9 cellular contexts compared by ENCODE assay signal in genomic region chr7:322111-322671, GRCh38. TPM values are rescaled to one million over a fixed set of nuclear protein-coding genes. Genes with fewer than 3 reads are reported as not detected.
A peak's percentile ranks its signal among the peaks of the same experiment; 100 is the strongest.
DNase-seq lines count a peak whose midpoint lies in the region; ATAC-seq, FAIRE-seq and TF ChIP-seq lines count a peak whose summit lies in the region.
"Had no signal": no experiment of that assay in that cellular context is flagged by ENCODE, and none has a peak within 500 bp of the region (broad histone marks: within the 10 kb centered on the region; RNA-seq: fewer than 3 reads in every experiment).

No MANE protein-coding gene starts in this region.

- DNase-seq in NOMO-1 (lab: John Stamatoyannopoulos, UW; ENCODE audit: unreplicated experiment in 2 of 2) (peak; percentile 1 to 12), NOMO-1 treated with dmso at 0.1 percent for 144 hours (lab: John Stamatoyannopoulos, UW; ENCODE audit: unreplicated experiment) (no peak), Karpas-422 (peak; percentile 87), bronchial epithelial cell (ENCODE audit: low read depth) (peak; percentile 32), HepG2 (ENCODE audit: low spot score) (no peak), mesenteric fat pad (ENCODE audit: low spot score) (no peak)
- peak; percentile 73 for DNase-seq in activated CD4-positive, CD25-positive, alpha-beta regulatory T cell treated with anti-CD3 and anti-CD28 coated beads, Interleukin-2, amount 50 U/mL, for 16 hours (ENCODE audit: low read depth, low spot score)
- peak; percentile 79 to 91 for DNase-seq in stimulated activated CD4-positive, alpha-beta T cell treated with anti-CD3 and anti-CD28 coated beads, Interleukin-4, amount 100 ng/mL, for 4 hours

- H4K20me1 ChIP-seq in Karpas-422 (ENCODE audit: insufficient read depth, low read depth, low read length) (0 out of 2 replicates have a peak, but pooled peaks cover 4% of the 10 kb centered on the region), HepG2 (ENCODE audit: insufficient read depth, low read length) (no peaks in the 10 kb centered on the region)

- 54% methylated on average over 10 of the region's 45 CpGs for WGBS in HepG2 (ENCODE audit: low lambda C conversion rate)

- POLR2A ChIA-PET in HepG2 (lab: Yijun Ruan, JAX), result no interaction called here

- TF ChIP-seq RAD21 in HepG2 (CRISPR knock-in tag; IDR thresholded peaks at IDR 0.05), result peak; percentile 94

- CTCF ChIA-PET in HepG2 (lab: Yijun Ruan, JAX; ENCODE audit: low intra/inter-chr PET ratio, low total read pairs), result interaction anchor here (1.3 kb wide), 1 partner anchor 452 kb away, joined by 5 read pairs; no protein-coding TSS in a partner anchor

- H2AFZ ChIP-seq in Karpas-422 (ENCODE audit: low read length) (no peak overlapping the region), HepG2 (ENCODE audit: low read length) (no peak overlapping the region)

- no peak overlapping the region for H3K4me3 ChIP-seq in Karpas-422 (ENCODE audit: low read length)
- no peak overlapping the region for H3K4me3 ChIP-seq in bronchial epithelial cell (ENCODE audit: low read depth, low read length)
- H3K4me3 ChIP-seq in HepG2 (replicated peaks in 1 of 3; ENCODE audit: insufficient read depth in 1 of 3, low read depth in 2 of 3, low read length in 3 of 3), result peak overlapping the region in 1 of 3 experiments; percentile 12; a peak in 1 of 6 replicates

- H3K27me3 ChIP-seq in Karpas-422 (ENCODE audit: low read length), result no peaks in the 10 kb centered on the region
- H3K27me3 ChIP-seq in bronchial epithelial cell (ENCODE audit: control insufficient read depth, insufficient read depth, low read length), result peaks cover 11% of the 10 kb centered on the region
- peaks cover 3 to 58% of the 10 kb centered on the region in 2 experiments; a peak in 4 of 5 replicates for H3K27me3 ChIP-seq in HepG2 (ENCODE audit: control insufficient read depth in 1 of 2, insufficient read depth in 2 of 2, low read length in 2 of 2)

- H3K9me3 ChIP-seq in Karpas-422 (ENCODE audit: low read length) (no peaks in the 10 kb centered on the region), HepG2 (ENCODE audit: low read length) (no peaks in the 10 kb centered on the region)

- peak; percentile 65 for ATAC-seq in HepG2

- H3K27ac ChIP-seq in Karpas-422 (ENCODE audit: low read length), result no peak overlapping the region
- H3K27ac ChIP-seq in HepG2 (ENCODE audit: extremely low read length, insufficient read depth, low read length), result no peak overlapping the region

- H3K9ac ChIP-seq in Karpas-422 (ENCODE audit: low read length) (no peak overlapping the region), HepG2 (ENCODE audit: insufficient read depth, low read depth, low read length) (no peak overlapping the region)

- H3K9me2 ChIP-seq in Karpas-422 (replicated peaks; ENCODE audit: insufficient read depth, low read length), result no peaks in the 10 kb centered on the region

- in situ Hi-C loops in HepG2 (cut with HindIII; ENCODE audit: extremely low pct_ligation_motif_present, low pct_unique_long_range_greater_than_20kb), result loop anchor here (10.0 kb wide), 1 partner anchor 313 kb away; no protein-coding TSS in a partner anchor

- H3K79me2 ChIP-seq in Karpas-422 (ENCODE audit: low read length) (no peaks in the 10 kb centered on the region), HepG2 (ENCODE audit: insufficient read depth, low read length) (no peaks in the 10 kb centered on the region)

- TF ChIP-seq POLR2A in HepG2 (IDR thresholded peaks at IDR 0.05; ENCODE audit: insufficient read depth in 1 of 2, low read depth in 2 of 2, low read length in 2 of 2), result no peak

- FAIRE-seq in bronchial epithelial cell (lab: Jason Lieb, UNC), result no peak
- no peak for FAIRE-seq in HepG2 (lab: Jason Lieb, UNC)

- no peak for TF ChIP-seq EP300 in HepG2 (IDR thresholded peaks at IDR 0.05; ENCODE audit: low read depth in 2 of 2, low read length in 2 of 2)
- TF ChIP-seq EP300 in HepG2 (CRISPR knock-in tag; IDR thresholded peaks at IDR 0.05; ENCODE audit: borderline replicate concordance), result no peak

- no TSS peak for BruUV-seq in HepG2 (replicated peaks; lab: Mats Ljungman, UMichigan)

- intact Hi-C loops in HepG2 (cut with micrococcal nuclease; ENCODE audit: unreplicated experiment), result no loop called here

- H3K4me2 ChIP-seq in Karpas-422 (ENCODE audit: low read depth, low read length, poor library complexity, severe bottlenecking), result no peak overlapping the region
- H3K4me2 ChIP-seq in HepG2 (ENCODE audit: low read depth, low read length), result peak overlapping the region; percentile 46

- H3K4me1 ChIP-seq in Karpas-422 (ENCODE audit: low read length) (peaks cover 7% of the 10 kb centered on the region), HepG2 (ENCODE audit: insufficient read depth, low read length) (peaks cover 74% of the 10 kb centered on the region)

- TF ChIP-seq CTCF in bronchial epithelial cell (IDR thresholded peaks at IDR 0.05; ENCODE audit: insufficient read depth, low read length, severe bottlenecking) (peak; percentile 82), HepG2 (CRISPR knock-in tag; IDR thresholded peaks at IDR 0.05) (peak; percentile 88)

- H3K36me3 ChIP-seq in Karpas-422 (ENCODE audit: insufficient read depth, low read length) (no peaks in the 10 kb centered on the region), bronchial epithelial cell (ENCODE audit: control insufficient read depth, insufficient read depth, low read length) (no peaks in the 10 kb centered on the region), HepG2 (replicated peaks in 1 of 2; ENCODE audit: control insufficient read depth in 1 of 2, insufficient read depth in 2 of 2, low read length in 2 of 2) (no peaks in the 10 kb centered on the region)

TF ChIP-seq in HepG2, 621 proteins besides CTCF, POLR2A, EP300 and RAD21 (continues in another document):
- TF ChIP-seq HHEX (CRISPR knock-in tag; IDR thresholded peaks at IDR 0.05) (no peak), ZNF768 (CRISPR knock-in tag; IDR thresholded peaks at IDR 0.05) (0 out of 2 replicates have a peak, but pooled peaks have one; percentile 13), ZBTB38 (CRISPR knock-in tag; IDR thresholded peaks at IDR 0.05) (0 out of 2 replicates have a peak, but pooled peaks have one; percentile 19), HOXA3 (CRISPR knock-in tag; IDR thresholded peaks at IDR 0.05) (peak; percentile 47; the same call in 1 of the 2 replicates), SAP130 (CRISPR knock-in tag; IDR thresholded peaks at IDR 0.05; ENCODE audit: low read depth) (0 out of 2 replicates have a peak, but pooled peaks have one; percentile 15), ZNF503 (CRISPR knock-in tag; IDR thresholded peaks at IDR 0.05) (no peak)

RNA-seq across cellular contexts. Expression of gene FOXL3, which starts 32.2 kb away (rescaled TPM):
- total RNA-seq in Karpas-422 (2014; rRNA removed; shearing (Covaris generic); ENCODE audit: low replicate concordance), result not detected in 2 replicates
- not detected in 2 replicates for total RNA-seq in bronchial epithelial cell
- not detected in 2 replicates for total RNA-seq in HepG2 (2016; rRNA removed; fragmentation: Illumina TruSeq; extraction: Trizol)
- not detected in 2 replicates for total RNA-seq in HepG2 (2016; cell fraction: cytosol; rRNA removed; fragmentation: Illumina TruSeq; extraction: Trizol; ENCODE audit: low read depth)
- total RNA-seq in HepG2 (2016; cell fraction: insoluble cytoplasmic fraction; rRNA removed; fragmentation: Illumina TruSeq; extraction: Trizol), result not detected in 2 replicates
- not detected in 2 replicates for total RNA-seq in HepG2 (2016; cell fraction: membrane; rRNA removed; fragmentation: Illumina TruSeq; extraction: Trizol)
- not detected in 2 replicates for total RNA-seq in HepG2 (2016; cell fraction: nucleus; rRNA removed; fragmentation: Illumina TruSeq; extraction: Trizol)
- not detected in 2 replicates for polyA plus RNA-seq in HepG2 (2011; rRNA removed)
- polyA plus RNA-seq in HepG2 (2011; cell fraction: cytosol; rRNA removed), result not detected in 2 replicates
- polyA plus RNA-seq in HepG2 (2011; cell fraction: nucleus; rRNA removed), result not detected in 2 replicates
- polyA plus RNA-seq in HepG2 (2012), result not detected in 2 replicates
- polyA plus RNA-seq in HepG2 (2016; cell fraction: cytosol; fragmentation: Illumina TruSeq; extraction: Trizol; ENCODE audit: low read depth), result not detected in 2 replicates
- polyA plus RNA-seq in HepG2 (2016; cell fraction: insoluble cytoplasmic fraction; fragmentation: Illumina TruSeq; extraction: Trizol; ENCODE audit: low read depth), result not detected in 2 replicates
- not detected in 2 replicates for polyA plus RNA-seq in HepG2 (2016; cell fraction: membrane; fragmentation: Illumina TruSeq; extraction: Trizol; ENCODE audit: low read depth)
- not detected in 2 replicates for polyA plus RNA-seq in HepG2 (2016; cell fraction: nucleus; fragmentation: Illumina TruSeq; extraction: Trizol; ENCODE audit: insufficient read depth, low read depth)
- not detected in 2 replicates for polyA minus RNA-seq in HepG2 (2011; rRNA and poly(A)+ RNA removed; ENCODE audit: low replicate concordance)
- not detected in 2 replicates for polyA minus RNA-seq in HepG2 (2011; cell fraction: cytosol; rRNA and poly(A)+ RNA removed)
- polyA minus RNA-seq in HepG2 (2011; cell fraction: nucleus; rRNA and poly(A)+ RNA removed), result not detected in 2 replicates
- total RNA-seq in mesenteric fat pad, result not detected
- total RNA-seq: skeletal muscle tissue had no signal

Comparison
In these comparisons a context has a peak if more than half of its experiments do, and no peak if none do; other contexts are left out.
1. DNase-seq: peak in NOMO-1 (2 of 2), Karpas-422 (single experiment), activated CD4-positive, CD25-positive, alpha-beta regulatory T cell treated with anti-CD3 and anti-CD28 coated beads, Interleukin-2, amount 50 U/mL, for 16 hours (single experiment), bronchial epithelial cell (single experiment) and stimulated activated CD4-positive, alpha-beta T cell treated with anti-CD3 and anti-CD28 coated beads, Interleukin-4, amount 100 ng/mL, for 4 hours (2 of 2); none in NOMO-1 treated with dmso at 0.1 percent for 144 hours (single experiment), HepG2 (single experiment) and mesenteric fat pad (single experiment).